1 cellular context compared by ENCODE assay signal in genomic region chr16:89338863-89339262, GRCh38.
TF ChIP-seq lines count a peak whose summit lies in the region.

No MANE protein-coding gene starts in this region.

TF ChIP-seq in WTC11, 78 proteins besides CTCF, POLR2A, EP300 and RAD21 (continued from another document):
- TF ChIP-seq AR (CRISPR knock-in tag; IDR thresholded peaks at IDR 0.05) = no peak
- TF ChIP-seq ZNF423 (CRISPR knock-in tag; IDR thresholded peaks at IDR 0.05) = no peak
- no peak for TF ChIP-seq KAT7 (CRISPR knock-in tag; IDR thresholded peaks at IDR 0.05; ENCODE audit: borderline replicate concordance)
- TF ChIP-seq USF1 (CRISPR knock-in tag; IDR thresholded peaks at IDR 0.05) = no peak
